ENCODE assay signal across 16 cellular contexts in the genomic region with DNA sequence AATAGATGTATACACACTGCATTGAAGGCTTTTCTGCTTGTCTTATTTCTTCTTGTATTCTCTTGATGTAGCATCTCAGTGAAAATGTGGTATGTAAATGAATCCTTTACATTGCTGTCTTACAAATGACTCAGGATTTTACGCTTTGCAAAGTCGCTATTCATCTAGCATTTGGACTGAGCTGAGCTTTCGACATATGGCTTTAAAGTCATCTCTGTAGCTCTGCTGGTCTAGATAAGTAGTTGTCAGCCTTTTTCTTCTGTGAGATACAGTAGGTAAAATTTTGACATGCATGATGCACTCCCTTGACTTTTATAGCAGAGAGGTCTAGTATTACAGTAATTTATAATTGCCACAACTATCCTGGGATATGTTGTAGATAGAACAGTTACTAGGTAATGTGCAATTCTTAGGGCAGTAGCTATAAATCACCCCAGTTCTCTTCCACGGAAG. TPM values are rescaled to one million over a fixed set of nuclear protein-coding genes. Genes with fewer than 3 reads are reported as not detected.
DNase-seq lines count a peak whose midpoint lies in the region; ATAC-seq, FAIRE-seq and TF ChIP-seq lines count a peak whose summit lies in the region.
"Had no signal": no experiment of that assay in that cellular context is flagged by ENCODE, and none has a peak within 500 bp of the region (broad histone marks: within the 10 kb centered on the region; RNA-seq: fewer than 3 reads in every experiment).

No MANE protein-coding gene starts in this region.

- DNase-seq in GM23338 (ENCODE audit: low spot score), result no peak
- DNase-seq in NB4 (ENCODE audit: low read depth), result peak; percentile 27
- peak; percentile 60 for DNase-seq in fibroblast of villous mesenchyme (ENCODE audit: low read depth)
- no peak for DNase-seq in smooth muscle cell (lab: John Stamatoyannopoulos, UW; ENCODE audit: unreplicated experiment)
- no peak for DNase-seq in GM12891 (ENCODE audit: insufficient read length, low spot score)
- DNase-seq in NCI-H510A treated with DMSO at 0.1 percent for 48 hours (lab: John Stamatoyannopoulos, UW), result no peak
- DNase-seq: CD8-positive, alpha-beta memory T cell; GF-D8; KBM-7; NCI-H1105 treated with DMSO at 0.1 percent for 48 hours; NCI-H187; NCI-H774; SHP77 treated with DMSO at 0.1 percent for 48 hours had no signal

- H2AFZ ChIP-seq in GM23338 (no peak overlapping the region), smooth muscle cell (ENCODE audit: low read depth) (no peak overlapping the region)

- ATAC-seq in GM23338 (no peak), HG03342 (IDR thresholded peaks at IDR 0.05; ENCODE audit: unreplicated experiment) (no peak)
- ATAC-seq: Panc1 had no signal

- FAIRE-seq in GM12891 (lab: Jason Lieb, UNC), result no peak

- H3K27ac ChIP-seq in GM23338 (ENCODE audit: low read depth), result no peak overlapping the region
- peak overlapping the region; percentile 36 for H3K27ac ChIP-seq in smooth muscle cell (ENCODE audit: low read depth)

- H3F3A ChIP-seq in GM23338 (replicated peaks; ENCODE audit: low read depth), result no peaks in the 10 kb centered on the region
- H3F3A ChIP-seq in smooth muscle cell (ENCODE audit: low read depth), result peaks cover 15% of the 10 kb centered on the region

- TF ChIP-seq CTCF in GM23338 (conservative IDR thresholded peaks at IDR 0.05; ENCODE audit: low read depth in 2 of 2), result no peak
- no peak for TF ChIP-seq CTCF in NB4 (IDR thresholded peaks at IDR 0.05; ENCODE audit: low read depth, low read length)
- TF ChIP-seq CTCF in fibroblast of villous mesenchyme (IDR thresholded peaks at IDR 0.05; ENCODE audit: insufficient read depth, low read depth, low read length), result no peak
- TF ChIP-seq CTCF in smooth muscle cell (IDR thresholded peaks at IDR 0.05; ENCODE audit: borderline replicate concordance, insufficient read depth, poor library complexity, severe bottlenecking), result no peak

- H4K20me1 ChIP-seq in GM23338 (replicated peaks; ENCODE audit: insufficient read depth), result no peaks in the 10 kb centered on the region
- H4K20me1 ChIP-seq in smooth muscle cell (ENCODE audit: low read depth), result peaks cover 97% of the 10 kb centered on the region

- H3K36me3 Mint-ChIP-seq in GM23338 (ENCODE audit: low read depth), result peaks cover 29% of the 10 kb centered on the region; the same call in 2 of the 3 replicates

- no peak for TF ChIP-seq POLR2A in NB4 (IDR thresholded peaks at IDR 0.05; ENCODE audit: extremely low read depth, insufficient read length)
- TF ChIP-seq POLR2A in GM12891 (IDR thresholded peaks at IDR 0.05; ENCODE audit: low read depth, low read length), result no peak

- no peak overlapping the region for H3K4me3 Mint-ChIP-seq in GM23338
- H3K4me3 Mint-ChIP-seq: CD8-positive, alpha-beta memory T cell had no signal

- H3K9me2 ChIP-seq in GM23338 (ENCODE audit: insufficient read depth), result no peaks in the 10 kb centered on the region

- peaks cover 6% of the 10 kb centered on the region; the same call in 1 of the 2 replicates for H3K36me3 ChIP-seq in GM23338 (ENCODE audit: insufficient read depth)
- H3K36me3 ChIP-seq in smooth muscle cell (ENCODE audit: low read depth), result peaks cover 7% of the 10 kb centered on the region
- H3K36me3 ChIP-seq: HAP-1 had no signal

- peak overlapping the region; percentile 9; the same call in 1 of the 2 replicates for H3K4me3 ChIP-seq in GM23338
- H3K4me3 ChIP-seq in NB4 (ENCODE audit: low read depth, low read length), result no peak overlapping the region
- no peak overlapping the region for H3K4me3 ChIP-seq in fibroblast of villous mesenchyme (ENCODE audit: low read depth, low read length)
- no peak overlapping the region for H3K4me3 ChIP-seq in smooth muscle cell
- H3K4me3 ChIP-seq: HAP-1 had no signal

- peaks cover 17% of the 10 kb centered on the region; the same call in 2 of the 3 replicates for H3K9me3 Mint-ChIP-seq in GM23338

- H3K27ac Mint-ChIP-seq in GM23338, result peak overlapping the region; percentile 55; the same call in 1 of the 2 replicates
- H3K27ac Mint-ChIP-seq: CD8-positive, alpha-beta memory T cell had no signal

- peaks cover 4% of the 10 kb centered on the region for H3K9me3 ChIP-seq in smooth muscle cell (replicated peaks; ENCODE audit: low read depth)

- no peak overlapping the region for H3K9ac ChIP-seq in smooth muscle cell (ENCODE audit: low read depth)

- H3K27me3 Mint-ChIP-seq in GM23338 (ENCODE audit: insufficient read depth, low read depth, poor library complexity), result peaks cover 5% of the 10 kb centered on the region
- H3K27me3 Mint-ChIP-seq: CD8-positive, alpha-beta memory T cell had no signal

- H3K4me1 ChIP-seq in GM23338 (ENCODE audit: insufficient read depth) (peaks cover 60% of the 10 kb centered on the region), smooth muscle cell (ENCODE audit: low read depth) (peaks cover 22% of the 10 kb centered on the region)

- H3K79me2 ChIP-seq in GM23338 (replicated peaks; ENCODE audit: insufficient read depth) (peaks cover 100% of the 10 kb centered on the region), smooth muscle cell (ENCODE audit: low read depth) (peaks cover 100% of the 10 kb centered on the region)

- H3K4me2 ChIP-seq in GM23338 (peak overlapping the region; percentile 52), smooth muscle cell (peak overlapping the region; percentile 45)

- H3K4me1 Mint-ChIP-seq in GM23338, result peaks cover 52% of the 10 kb centered on the region

- no peaks in the 10 kb centered on the region for H3K27me3 ChIP-seq in GM23338 (ENCODE audit: insufficient read depth)
- no peaks in the 10 kb centered on the region for H3K27me3 ChIP-seq in smooth muscle cell (ENCODE audit: low read depth)

- 17% methylated on average over 4 of the region's 4 CpGs for WGBS in smooth muscle cell (ENCODE audit: low lambda C conversion rate)

TF ChIP-seq in GM12891, 5 proteins besides CTCF, POLR2A, EP300 and RAD21:
- no peak for TF ChIP-seq POLR2AphosphoS5 (IDR thresholded peaks at IDR 0.05; ENCODE audit: low read depth, low read length)
- no peak for TF ChIP-seq SPI1 (IDR thresholded peaks at IDR 0.05; ENCODE audit: low read depth, low read length)
- no peak for TF ChIP-seq PAX5 (IDR thresholded peaks at IDR 0.05; ENCODE audit: insufficient read depth, low read length, severe bottlenecking)
- no peak for TF ChIP-seq POU2F2 (IDR thresholded peaks at IDR 0.05; ENCODE audit: low read depth, low read length)

RNA-seq across cellular contexts. Expression of a gene that starts 16.8 kb away (rescaled TPM):
- total RNA-seq in GM23338 (2014; rRNA removed; shearing (Covaris generic)), result 42.3 and 46.1 TPM in 2 replicates
- polyA plus RNA-seq in GM23338 (2016; fragmentation: Nextera tagmentation; extraction: Ambion mirVana), result 17.7 and 20.3 TPM in 2 replicates
- total RNA-seq in fibroblast of villous mesenchyme, result 28.1 and 38.7 TPM in 2 replicates
- total RNA-seq in smooth muscle cell, result 61.1 and 75.8 TPM in 2 replicates
- 12.3 and 21.7 TPM in 2 replicates for polyA plus RNA-seq in smooth muscle cell
- 15.0 TPM for polyA plus RNA-seq in GM12891 (2012; ENCODE audit: low read depth, missing spikeins)

Comparison
In these comparisons a context has a peak if more than half of its experiments do, and no peak if none do; other contexts are left out.
1. DNase-seq: peak in NB4 (single experiment) and fibroblast of villous mesenchyme (single experiment); none in GM23338 (single experiment), smooth muscle cell (single experiment), GM12891 (single experiment) and NCI-H510A treated with DMSO at 0.1 percent for 48 hours (single experiment).